ENCODE assay signal across 19 cellular contexts in genomic region chr10:23505797-23506465, GRCh38.
"Had no signal": no experiment of that assay in that cellular context is flagged by ENCODE, and none has a peak within 500 bp of the region (broad histone marks: within the 10 kb centered on the region; RNA-seq: fewer than 3 reads in every experiment).

No MANE protein-coding gene starts in this region.

- H3K9me3 ChIP-seq: gastroesophageal sphincter, heart left ventricle, right atrium auricular region, tibial artery had no signal

- H3K36me3 ChIP-seq: gastroesophageal sphincter, heart left ventricle, neural progenitor cell, right atrium auricular region, tibial artery had no signal

- ATAC-seq: activated CD8-positive, alpha-beta memory T cell treated with anti-CD3 and anti-CD28 coated beads, Interleukin-2, amount 10 ng/mL, durations not matched to agents 7 days and 5 days; esophagus mucosa; gastroesophageal sphincter; heart left ventricle; left ventricle myocardium superior; naive thymus-derived CD4-positive, alpha-beta T cell; stimulated activated naive CD8-positive, alpha-beta T cell treated with anti-CD3 and anti-CD28 coated beads, Interleukin-15, Interleukin-2, amounts not matched to agents 100 U/mL and 50 U/mL, for 24 hours had no signal

- DNase-seq: activated B cell treated with CpG ODN at 0.5 μM for 24 hours; activated CD4-positive, alpha-beta memory T cell treated with anti-CD3 and anti-CD28 coated beads, Interleukin-2, amount 10 ng/mL, durations not matched to agents 7 days and 5 days; activated CD4-positive, alpha-beta T cell treated with anti-CD3 and anti-CD28 coated beads for 4 hours; activated CD8-positive, alpha-beta memory T cell treated with anti-CD3 and anti-CD28 coated beads, Interleukin-2, amount 10 ng/mL, durations not matched to agents 7 days and 5 days; activated naive CD8-positive, alpha-beta T cell treated with anti-CD3 and anti-CD28 coated beads for 36 hours; amniotic stem cell; effector CD4-positive, alpha-beta T cell; heart left ventricle; left ventricle myocardium superior; mesenchymal stem cell; naive thymus-derived CD4-positive, alpha-beta T cell; stimulated activated naive CD8-positive, alpha-beta T cell treated with anti-CD3 and anti-CD28 coated beads, Interleukin-15, Interleukin-2, amounts not matched to agents 100 U/mL and 50 U/mL, for 24 hours; substantia nigra; tibial artery had no signal

- H3K4me3 ChIP-seq: gastroesophageal sphincter, heart left ventricle, neural progenitor cell, right atrium auricular region, skin epidermis, tibial artery had no signal

- H3K4me1 ChIP-seq: gastroesophageal sphincter, heart left ventricle, neural progenitor cell, right atrium auricular region, tibial artery had no signal

- H3K27ac ChIP-seq: gastroesophageal sphincter, heart left ventricle, neural progenitor cell, right atrium auricular region, skin epidermis, tibial artery had no signal
